Comparison of ENCODE assay signal across 1 cellular context in genomic region chr4:16224669-16225068, GRCh38.
TF ChIP-seq lines count a peak whose summit lies in the region.

No MANE protein-coding gene starts in this region.

TF ChIP-seq in IMR-90, 13 proteins besides CTCF, POLR2A, EP300 and RAD21 (continued from another document):
- TF ChIP-seq RFX5 (IDR thresholded peaks at IDR 0.05; ENCODE audit: low read depth, low read length) (no peak), USF2 (IDR thresholded peaks at IDR 0.05; ENCODE audit: low read depth, low read length) (no peak), CEBPB (IDR thresholded peaks at IDR 0.05; ENCODE audit: low read depth, low read length) (no peak), MXI1 (IDR thresholded peaks at IDR 0.05; ENCODE audit: borderline replicate concordance, low read depth, low read length) (no peak), RCOR1 (IDR thresholded peaks at IDR 0.05; ENCODE audit: insufficient replicate concordance, low read length) (no peak), NFE2L2 (IDR thresholded peaks at IDR 0.05; ENCODE audit: low read depth, low read length) (no peak)
TF ChIP-seq in IMR-90: peak in this region for 0.
